Comparison of ENCODE assay signal across 19 cellular contexts in genomic region chr14:77574446-77575125, GRCh38. TPM values are rescaled to one million over a fixed set of nuclear protein-coding genes. Genes with fewer than 3 reads are reported as not detected.
DNase-seq lines count a peak whose midpoint lies in the region; ATAC-seq and TF ChIP-seq lines count a peak whose summit lies in the region.
"Had no signal": no experiment of that assay in that cellular context is flagged by ENCODE, and none has a peak within 500 bp of the region (broad histone marks: within the 10 kb centered on the region; RNA-seq: fewer than 3 reads in every experiment).

No MANE protein-coding gene starts in this region.

- H3K27me3 ChIP-seq in IMR-90 (ENCODE audit: control insufficient read depth, insufficient read depth, low read length): no peaks in the 10 kb centered on the region
- H3K27me3 ChIP-seq: transverse colon had no signal

- H3K27me3 Mint-ChIP-seq in glutamatergic neuron (ENCODE audit: unreplicated experiment): no peaks in the 10 kb centered on the region
- H3K27me3 Mint-ChIP-seq: activated naive CD8-positive, alpha-beta T cell; dendritic cell treated with granulocyte-macrophage colony-stimulating factor and Interleukin-4, amounts not matched to agents 40 ng/mL and 50 ng/mL, for 4 days; natural killer cell treated with Interleukin-12 subunit alpha and Interleukin-12 subunit beta and Interleukin-15 and Interleukin-18, amount 100 ng/mL, for 72 hours had no signal

- peak overlapping the region; percentile 39; the same call in 1 of the 2 replicates for H3K23ac ChIP-seq in IMR-90 (ENCODE audit: low read depth, low read length)

- DNase-seq in IMR-90: peak; percentile 76
- peak; percentile 21 for DNase-seq in choroid plexus epithelial cell (ENCODE audit: low read depth)
- peak; percentile 53 for DNase-seq in inferior parietal cortex (ENCODE audit: extremely low spot score)
- peak in 2 of 49 donors; percentile 23 to 49 for DNase-seq in substantia nigra (lab: John Stamatoyannopoulos, UW)
- DNase-seq in NOMO-1 treated with DMSO at 0.1 percent for 48 hours (lab: John Stamatoyannopoulos, UW; ENCODE audit: unreplicated experiment): no peak
- no peak for DNase-seq in glutamatergic neuron
- DNase-seq: activated CD4-positive, alpha-beta T cell treated with anti-CD3 and anti-CD28 coated beads for 1 hour; NCI-H1436 treated with DMSO at 0.1 percent for 48 hours; NCI-H2171; NCI-H524 treated with DMSO at 0.1 percent for 48 hours; posterior cingulate gyrus; stimulated activated CD4-positive, alpha-beta T cell treated with anti-CD3 and anti-CD28 coated beads, Interleukin-2, amount 100 ng/mL, for 48 hours; stimulated activated naive CD8-positive, alpha-beta T cell treated with anti-CD3 and anti-CD28 coated beads, Interleukin-15, Interleukin-2, amounts not matched to agents 100 U/mL and 50 U/mL, for 24 hours; transverse colon had no signal

- peak overlapping the region; percentile 88 for H2BK5ac ChIP-seq in IMR-90 (ENCODE audit: low read depth, low read length, poor library complexity, severe bottlenecking)

- H2AK9ac ChIP-seq in IMR-90 (replicated peaks; ENCODE audit: low read depth, low read length, poor library complexity): no peak overlapping the region

- peak overlapping the region; percentile 74 for H2BK120ac ChIP-seq in IMR-90 (ENCODE audit: low read depth, low read length)

- peaks cover 4% of the 10 kb centered on the region for H3K9me3 Mint-ChIP-seq in glutamatergic neuron (ENCODE audit: unreplicated experiment)
- H3K9me3 Mint-ChIP-seq: dendritic cell treated with granulocyte-macrophage colony-stimulating factor and Interleukin-4, amounts not matched to agents 40 ng/mL and 50 ng/mL, for 4 days; natural killer cell treated with Interleukin-12 subunit alpha and Interleukin-12 subunit beta and Interleukin-15 and Interleukin-18, amount 100 ng/mL, for 72 hours had no signal

- H2AFZ ChIP-seq in IMR-90 (replicated peaks; ENCODE audit: low read length, poor library complexity): no peak overlapping the region

- no TSS peak for BruUV-seq in IMR-90 (replicated peaks; lab: Mats Ljungman, UMichigan)

- H3K27ac Mint-ChIP-seq in glutamatergic neuron (ENCODE audit: unreplicated experiment): no peak overlapping the region
- H3K27ac Mint-ChIP-seq: activated naive CD8-positive, alpha-beta T cell; dendritic cell treated with granulocyte-macrophage colony-stimulating factor and Interleukin-4, amounts not matched to agents 40 ng/mL and 50 ng/mL, for 4 days had no signal

- peak overlapping the region in 1 of 2 experiments; percentile 67; a peak in 2 of 4 replicates for H4K8ac ChIP-seq in IMR-90 (ENCODE audit: low read depth in 2 of 2, low read length in 2 of 2)

- peak overlapping the region; percentile 67 for H3K4me2 ChIP-seq in IMR-90 (ENCODE audit: low read depth, low read length)

- H3K4me1 ChIP-seq in IMR-90 (ENCODE audit: control insufficient read depth, insufficient read depth, low read length): peaks cover 26% of the 10 kb centered on the region

- peak overlapping the region; percentile 58 for H3K4ac ChIP-seq in IMR-90 (ENCODE audit: low read depth, low read length)

- no peaks in the 10 kb centered on the region for H3K9me3 ChIP-seq in IMR-90 (ENCODE audit: control insufficient read depth, insufficient read depth, low read length)
- H3K9me3 ChIP-seq: transverse colon had no signal

- no peak for TF ChIP-seq POLR2A in IMR-90 (IDR thresholded peaks at IDR 0.05; ENCODE audit: low read depth, low read length)

- H3K4me1 Mint-ChIP-seq in glutamatergic neuron (ENCODE audit: low read depth, unreplicated experiment): no peaks in the 10 kb centered on the region

- POLR2A ChIA-PET in IMR-90 (lab: Charles Lee; ENCODE audit: unreplicated experiment): no interaction called here

- TF ChIP-seq CTCF in IMR-90 (conservative IDR thresholded peaks at IDR 0.05; ENCODE audit: low read depth, low read length) (no peak), choroid plexus epithelial cell (conservative IDR thresholded peaks at IDR 0.05; ENCODE audit: low read depth, low read length) (no peak), glutamatergic neuron (IDR thresholded peaks at IDR 0.05; ENCODE audit: partially characterized antibody, unreplicated experiment) (no peak)

- TF ChIP-seq RAD21 in IMR-90 (IDR thresholded peaks at IDR 0.05; ENCODE audit: low read length): no peak

- H2BK20ac ChIP-seq in IMR-90 (ENCODE audit: low read depth, low read length): peak overlapping the region; percentile 82

- H3K79me1 ChIP-seq in IMR-90 (ENCODE audit: low read depth in 1 of 2, low read length in 2 of 2): peaks cover 32 to 73% of the 10 kb centered on the region in 2 experiments

- H3K56ac ChIP-seq in IMR-90 (ENCODE audit: extremely low read depth, insufficient read depth, low read length): no peak overlapping the region

- in situ Hi-C loops in IMR-90 (cut with MboI; ENCODE audit: low sequenced_read_pairs): no loop called here

- peaks cover 12% of the 10 kb centered on the region for H3K9me1 ChIP-seq in IMR-90 (ENCODE audit: insufficient read depth, low read length)

- H3K27ac ChIP-seq in IMR-90 (ENCODE audit: insufficient read depth, low read length) (peak overlapping the region; percentile 92; the same call in 1 of the 2 replicates), substantia nigra (ENCODE audit: low read depth, low read length, poor library complexity, severe bottlenecking) (peak overlapping the region; percentile 93)
- H3K27ac ChIP-seq: skin epidermis, transverse colon had no signal

- dilution Hi-C loops in IMR-90 (cut with HindIII; ENCODE audit: low sequenced_read_pairs, unreplicated experiment): no loop called here

- H3K18ac ChIP-seq in IMR-90 (ENCODE audit: low read depth, low read length): peak overlapping the region; percentile 79

- no peak overlapping the region for H3K9ac ChIP-seq in IMR-90 (ENCODE audit: low read depth, low read length)

- peak overlapping the region; percentile 60; the same call in 2 of the 3 replicates for H2BK15ac ChIP-seq in IMR-90 (ENCODE audit: low read depth, low read length)

- WGBS in IMR-90 (ENCODE audit: extremely low coverage in 2 of 2, insufficient read length in 1 of 2), 2 experiments: no CpG with 5 or more reads among the region's 4 CpGs

- H4K20me1 ChIP-seq in IMR-90 (ENCODE audit: insufficient read depth, low read length): peaks cover 15% of the 10 kb centered on the region

- H3K14ac ChIP-seq in IMR-90 (replicated peaks; ENCODE audit: low read depth, low read length): peak overlapping the region; percentile 69

- H3K4me3 Mint-ChIP-seq in glutamatergic neuron (ENCODE audit: unreplicated experiment): no peak overlapping the region
- H3K4me3 Mint-ChIP-seq: activated naive CD8-positive, alpha-beta T cell; dendritic cell treated with granulocyte-macrophage colony-stimulating factor and Interleukin-4, amounts not matched to agents 40 ng/mL and 50 ng/mL, for 4 days; natural killer cell treated with Interleukin-12 subunit alpha and Interleukin-12 subunit beta and Interleukin-15 and Interleukin-18, amount 100 ng/mL, for 72 hours had no signal

- intact Hi-C loops in IMR-90 (cut with micrococcal nuclease): loop anchor here (5.0 kb wide), 1 partner anchor 38 kb away; no protein-coding TSS in a partner anchor

- ATAC-seq in IMR-90 (ENCODE audit: low read depth) (peak; percentile 92), GM21576 (IDR thresholded peaks at IDR 0.05; ENCODE audit: unreplicated experiment) (no peak)
- ATAC-seq: natural killer cell treated with Interleukin-12 subunit alpha and Interleukin-12 subunit beta and Interleukin-15 and Interleukin-18, amount 100 ng/mL, for 72 hours; stimulated activated naive CD8-positive, alpha-beta T cell treated with anti-CD3 and anti-CD28 coated beads, Interleukin-15, Interleukin-2, amounts not matched to agents 100 U/mL and 50 U/mL, for 24 hours had no signal

- peaks cover 11% of the 10 kb centered on the region; the same call in 1 of the 2 replicates for H3K36me3 ChIP-seq in IMR-90 (ENCODE audit: control insufficient read depth, insufficient read depth, low read length)

- peak overlapping the region; percentile 67; the same call in 1 of the 2 replicates for H4K5ac ChIP-seq in IMR-90 (ENCODE audit: low read depth, low read length)

- H3K4me3 ChIP-seq in IMR-90 (ENCODE audit: insufficient read depth, low read depth, low read length): no peak overlapping the region
- no peak overlapping the region for H3K4me3 ChIP-seq in choroid plexus epithelial cell (ENCODE audit: low read depth, low read length)
- H3K4me3 ChIP-seq: skin epidermis, transverse colon had no signal

- peak overlapping the region; percentile 70; the same call in 1 of the 2 replicates for H2AK5ac ChIP-seq in IMR-90 (ENCODE audit: low read depth, low read length)

- CTCF ChIA-PET in IMR-90 (lab: Yijun Ruan, JAX): no interaction called here

- no peak overlapping the region; the same call in 1 of the 2 replicates for H4K91ac ChIP-seq in IMR-90 (ENCODE audit: insufficient read depth, low read depth, low read length)

- H3K36me3 Mint-ChIP-seq in glutamatergic neuron (ENCODE audit: unreplicated experiment): no peaks in the 10 kb centered on the region

TF ChIP-seq in IMR-90, 13 proteins besides CTCF, POLR2A, EP300 and RAD21:
- TF ChIP-seq USF2 (IDR thresholded peaks at IDR 0.05; ENCODE audit: low read depth, low read length): no peak
- TF ChIP-seq SMC3 (IDR thresholded peaks at IDR 0.05; ENCODE audit: low read depth, low read length): no peak
- no peak for TF ChIP-seq RCOR1 (IDR thresholded peaks at IDR 0.05; ENCODE audit: insufficient replicate concordance, low read length)

RNA-seq across cellular contexts. Expression of gene SPTLC2, which starts 41.9 kb away (rescaled TPM):
- total RNA-seq in IMR-90 (2012; rRNA removed): 68.3 and 100.0 TPM in 2 replicates
- polyA plus RNA-seq in IMR-90 (2012; rRNA removed): 16.8 and 22.6 TPM in 2 replicates
- 5.0 and 6.5 TPM in 2 replicates for polyA plus RNA-seq in IMR-90 (2012; cell fraction: cytosol; rRNA removed)
- 2.6 and 14.1 TPM in 2 replicates for polyA plus RNA-seq in IMR-90 (2012; cell fraction: nucleus; rRNA removed; ENCODE audit: low replicate concordance)
- 33.9 TPM for total RNA-seq in glutamatergic neuron (ENCODE audit: unreplicated experiment)

Comparison
In these comparisons a context has a peak if more than half of its experiments do, and no peak if none do; other contexts are left out.
1. DNase-seq: peak in IMR-90 (single experiment), choroid plexus epithelial cell (single experiment) and inferior parietal cortex (single experiment); none in NOMO-1 treated with DMSO at 0.1 percent for 48 hours (single experiment) and glutamatergic neuron (single experiment).